In genomic region chr3:27659279-27660021, GRCh38 we compare ENCODE assay signal across 9 cellular contexts.
DNase-seq lines count a peak whose midpoint lies in the region; ATAC-seq and TF ChIP-seq lines count a peak whose summit lies in the region.
"Had no signal": no experiment of that assay in that cellular context is flagged by ENCODE, and none has a peak within 500 bp of the region (broad histone marks: within the 10 kb centered on the region; RNA-seq: fewer than 3 reads in every experiment).

No MANE protein-coding gene starts in this region.

- POLR2A ChIA-PET in CD4-positive, alpha-beta T cell (lab: Charles Lee) = no interaction called here

- CTCF ChIA-PET in CD4-positive, alpha-beta T cell (lab: Charles Lee) = interaction anchor here (0.5 kb wide), 1 partner anchor 168 kb away, joined by 3 read pairs; no protein-coding TSS in a partner anchor

- no peaks in the 10 kb centered on the region for H3K4me1 Mint-ChIP-seq in CD4-positive, alpha-beta T cell (ENCODE audit: low read depth)

- no peaks in the 10 kb centered on the region for H3K27me3 ChIP-seq in CD4-positive, alpha-beta T cell (ENCODE audit: control insufficient read depth, insufficient read depth, low read length)
- H3K27me3 ChIP-seq: SJSA1 had no signal

- DNase-seq in CD4-positive, alpha-beta T cell = peak; percentile 17 to 47 (median 32)
- peak; percentile 8 for DNase-seq in NOMO-1 treated with dmso at 0.1 percent for 144 hours (lab: John Stamatoyannopoulos, UW; ENCODE audit: unreplicated experiment)
- peak; percentile 46 to 57 for DNase-seq in activated T-cell treated with anti-CD3 and anti-CD28 coated beads, Interleukin-2, amount 50 U/mL, for 48 hours
- peak; percentile 24 for DNase-seq in globus pallidus (ENCODE audit: low spot score)
- no peak for DNase-seq in sciatic nerve (ENCODE audit: low spot score)
- DNase-seq in DMS79 treated with DMSO at 0.1 percent for 48 hours (lab: John Stamatoyannopoulos, UW) = no peak

- no peaks in the 10 kb centered on the region for H3K36me3 Mint-ChIP-seq in CD4-positive, alpha-beta T cell (ENCODE audit: low read depth)

- TF ChIP-seq CTCF in CD4-positive, alpha-beta T cell (IDR thresholded peaks at IDR 0.05) = peak; percentile 96

- peak; percentile 58 for ATAC-seq in CD4-positive, alpha-beta T cell (ENCODE audit: poor library complexity)
- ATAC-seq in GM18907 (IDR thresholded peaks at IDR 0.05; ENCODE audit: unreplicated experiment) (peak; percentile 88), HG03097 (IDR thresholded peaks at IDR 0.05; ENCODE audit: low FRiP score, unreplicated experiment) (peak; percentile 78), sciatic nerve (peak; percentile 69)

- no peak overlapping the region for H3K27ac Mint-ChIP-seq in CD4-positive, alpha-beta T cell

- H3K27ac ChIP-seq in CD4-positive, alpha-beta T cell (ENCODE audit: low read depth, low read length) = no peak overlapping the region
- H3K27ac ChIP-seq: SJSA1 had no signal

- no peaks in the 10 kb centered on the region for H3K27me3 Mint-ChIP-seq in CD4-positive, alpha-beta T cell

- H3K4me3 Mint-ChIP-seq in CD4-positive, alpha-beta T cell = no peak overlapping the region

- H3K9me3 ChIP-seq in CD4-positive, alpha-beta T cell (ENCODE audit: control insufficient read depth, low read length) = no peaks in the 10 kb centered on the region
- H3K9me3 ChIP-seq: SJSA1 had no signal

- intact Hi-C loops in CD4-positive, alpha-beta T cell (cut with DNase I, micrococcal nuclease) = loop anchor here in 1 of 2 experiments (2.0 to 10.0 kb wide), 3 partner anchors 175 to 347 kb away; partner anchors contain the start of gene SLC4A7
- intact Hi-C loops in sciatic nerve (cut with DNase I) = no loop called here

- H3K9me3 Mint-ChIP-seq in CD4-positive, alpha-beta T cell = no peaks in the 10 kb centered on the region

Comparison
In these comparisons a context has a peak if more than half of its experiments do, and no peak if none do; other contexts are left out.
1. DNase-seq: peak in CD4-positive, alpha-beta T cell (10 of 10), NOMO-1 treated with dmso at 0.1 percent for 144 hours (single experiment), activated T-cell treated with anti-CD3 and anti-CD28 coated beads, Interleukin-2, amount 50 U/mL, for 48 hours (2 of 2) and globus pallidus (single experiment); none in sciatic nerve (single experiment) and DMS79 treated with DMSO at 0.1 percent for 48 hours (single experiment).
2. Peak in every context shown above with its lines, with median percentiles within 50 percentile points of each other: ATAC-seq.